9 cellular contexts compared by ENCODE assay signal in the genomic region with DNA sequence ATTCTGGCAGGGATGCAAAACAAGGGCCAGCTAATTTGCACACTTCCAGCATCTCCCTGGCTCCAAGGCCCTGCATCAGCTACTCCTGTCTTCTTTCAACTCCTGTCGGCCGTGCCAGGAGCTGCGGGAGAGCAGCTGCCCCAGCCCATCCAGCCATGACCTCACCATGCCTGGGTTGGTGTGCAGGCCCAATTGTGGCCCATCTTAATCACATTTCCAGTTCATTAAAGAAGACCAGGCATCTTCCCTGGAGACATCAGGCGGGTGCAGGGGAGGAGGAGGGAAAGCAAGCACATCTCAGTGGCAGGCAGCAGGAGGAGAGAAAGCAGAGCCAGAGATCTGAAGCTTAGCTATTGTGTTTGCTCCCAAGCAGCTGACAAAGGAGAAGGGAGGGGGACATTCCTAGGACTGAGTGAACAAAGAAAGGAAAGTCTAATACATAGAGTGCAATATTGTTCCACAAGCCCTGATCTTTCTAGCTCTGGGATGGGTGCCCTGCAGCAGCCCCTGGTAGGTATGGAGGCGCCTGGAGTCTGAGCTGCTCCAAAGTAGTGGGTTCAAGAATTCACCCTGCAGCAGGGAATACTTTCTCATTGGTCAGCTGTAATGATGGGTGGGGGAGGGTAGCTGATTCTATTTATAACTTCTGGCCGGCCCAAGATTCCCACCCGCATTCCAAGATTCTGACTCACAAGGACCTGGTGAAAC. TPM values are rescaled to one million over a fixed set of nuclear protein-coding genes. Genes with fewer than 3 reads are reported as not detected.
DNase-seq lines count a peak whose midpoint lies in the region; ATAC-seq and TF ChIP-seq lines count a peak whose summit lies in the region.
"Had no signal": no experiment of that assay in that cellular context is flagged by ENCODE, and none has a peak within 500 bp of the region (broad histone marks: within the 10 kb centered on the region; RNA-seq: fewer than 3 reads in every experiment).

No MANE protein-coding gene starts in this region.

- DNase-seq in MG63 (peak; percentile 87), endothelial cell (ENCODE audit: low spot score) (no peak), left lung (no peak), upper lobe of right lung (no peak), 8988T (no peak)
- DNase-seq in activated CD4-positive, alpha-beta T cell treated with anti-CD3 and anti-CD28 coated beads, Interleukin-2, amount 10 ng/mL, durations not matched to agents 24 days and 14 days = no peak
- DNase-seq: naive thymus-derived CD8-positive, alpha-beta T cell had no signal

- peaks cover 5% of the 10 kb centered on the region for H3K36me3 Mint-ChIP-seq in endothelial cell (ENCODE audit: low read depth, unreplicated experiment)
- H3K36me3 Mint-ChIP-seq in activated CD4-positive, alpha-beta T cell treated with anti-CD3 and anti-CD28 coated beads, Interleukin-2, amount 10 ng/mL, durations not matched to agents 24 days and 14 days (ENCODE audit: low read depth) = no peaks in the 10 kb centered on the region
- H3K36me3 Mint-ChIP-seq: activated naive CD8-positive, alpha-beta T cell; naive thymus-derived CD8-positive, alpha-beta T cell had no signal

- peak overlapping the region in 1 of 2 donors; percentile 13 for H3K27ac ChIP-seq in left lung
- H3K27ac ChIP-seq in upper lobe of right lung = no peak overlapping the region

- H3K4me1 ChIP-seq in left lung (peaks cover 14 to 21% of the 10 kb centered on the region in 2 donors), upper lobe of right lung (peaks cover 13% of the 10 kb centered on the region)

- TF ChIP-seq CTCF in endothelial cell (IDR thresholded peaks at IDR 0.05; ENCODE audit: unreplicated experiment) (no peak), left lung (IDR thresholded peaks at IDR 0.05) (no peak), upper lobe of right lung (IDR thresholded peaks at IDR 0.05) (no peak)

- H3K4me3 ChIP-seq in MG63 = no peak overlapping the region
- no peak overlapping the region for H3K4me3 ChIP-seq in left lung
- no peak overlapping the region for H3K4me3 ChIP-seq in upper lobe of right lung

- H3K36me3 ChIP-seq in MG63 = no peaks in the 10 kb centered on the region
- no peaks in the 10 kb centered on the region for H3K36me3 ChIP-seq in left lung
- H3K36me3 ChIP-seq in upper lobe of right lung = no peaks in the 10 kb centered on the region

- H3K4me1 Mint-ChIP-seq in endothelial cell (ENCODE audit: unreplicated experiment) = peaks cover 24% of the 10 kb centered on the region
- peaks cover 2% of the 10 kb centered on the region for H3K4me1 Mint-ChIP-seq in activated CD4-positive, alpha-beta T cell treated with anti-CD3 and anti-CD28 coated beads, Interleukin-2, amount 10 ng/mL, durations not matched to agents 24 days and 14 days

- ATAC-seq in left lung (peak; percentile 53), upper lobe of right lung (peak; percentile 40), GM18867 (IDR thresholded peaks at IDR 0.05; ENCODE audit: unreplicated experiment) (no peak)
- ATAC-seq: naive thymus-derived CD8-positive, alpha-beta T cell had no signal

- H3K9me3 ChIP-seq in MG63 = no peaks in the 10 kb centered on the region
- no peaks in the 10 kb centered on the region for H3K9me3 ChIP-seq in left lung
- H3K9me3 ChIP-seq in upper lobe of right lung = no peaks in the 10 kb centered on the region

- intact Hi-C loops in left lung (cut with DNase I) (no loop called here), upper lobe of right lung (cut with DNase I) (no loop called here)
- intact Hi-C loops in activated CD4-positive, alpha-beta T cell treated with anti-CD3 and anti-CD28 coated beads, Interleukin-2, amount 10 ng/mL, durations not matched to agents 24 days and 14 days (cut with micrococcal nuclease) = no loop called here

- H3K27me3 Mint-ChIP-seq in endothelial cell (ENCODE audit: unreplicated experiment) = peaks cover 8% of the 10 kb centered on the region
- H3K27me3 Mint-ChIP-seq in activated CD4-positive, alpha-beta T cell treated with anti-CD3 and anti-CD28 coated beads, Interleukin-2, amount 10 ng/mL, durations not matched to agents 24 days and 14 days = peaks cover 5% of the 10 kb centered on the region

- H3K27me3 ChIP-seq in MG63 (no peaks in the 10 kb centered on the region), left lung (no peaks in the 10 kb centered on the region), upper lobe of right lung (no peaks in the 10 kb centered on the region)

- no peaks in the 10 kb centered on the region for H3K9me3 Mint-ChIP-seq in endothelial cell (ENCODE audit: unreplicated experiment)
- H3K9me3 Mint-ChIP-seq in activated CD4-positive, alpha-beta T cell treated with anti-CD3 and anti-CD28 coated beads, Interleukin-2, amount 10 ng/mL, durations not matched to agents 24 days and 14 days = no peaks in the 10 kb centered on the region
- H3K9me3 Mint-ChIP-seq: naive thymus-derived CD8-positive, alpha-beta T cell had no signal

- H3K27ac Mint-ChIP-seq in endothelial cell (ENCODE audit: unreplicated experiment) = peak overlapping the region; percentile 92
- no peak overlapping the region for H3K27ac Mint-ChIP-seq in activated CD4-positive, alpha-beta T cell treated with anti-CD3 and anti-CD28 coated beads, Interleukin-2, amount 10 ng/mL, durations not matched to agents 24 days and 14 days
- H3K27ac Mint-ChIP-seq: activated naive CD8-positive, alpha-beta T cell; naive thymus-derived CD8-positive, alpha-beta T cell had no signal

- peak overlapping the region; percentile 31 for H3K4me3 Mint-ChIP-seq in endothelial cell (ENCODE audit: unreplicated experiment)
- H3K4me3 Mint-ChIP-seq in activated CD4-positive, alpha-beta T cell treated with anti-CD3 and anti-CD28 coated beads, Interleukin-2, amount 10 ng/mL, durations not matched to agents 24 days and 14 days = no peak overlapping the region
- H3K4me3 Mint-ChIP-seq: activated naive CD8-positive, alpha-beta T cell; naive thymus-derived CD8-positive, alpha-beta T cell had no signal

RNA-seq across cellular contexts. Expression of a gene that starts 40.1 kb away (rescaled TPM):
- total RNA-seq in MG63 (2014; rRNA removed; shearing (Covaris generic); ENCODE audit: low replicate concordance) = 0.03 and 0.12 TPM in 2 replicates
- 56.0 TPM for total RNA-seq in endothelial cell (ENCODE audit: unreplicated experiment)
- 100 to 1,000 TPM; 254 to 401 TPM for total RNA-seq in left lung
- 729 TPM for total RNA-seq in upper lobe of right lung
- total RNA-seq in activated CD4-positive, alpha-beta T cell treated with anti-CD3 and anti-CD28 coated beads, Interleukin-2, amount 10 ng/mL, durations not matched to agents 24 days and 14 days = 0.09 TPM in 1 of 2 replicates, not detected in the other

Comparison
In these comparisons a context has a peak if more than half of its experiments do, and no peak if none do; other contexts are left out.
1. RNA of a gene that starts 40.1 kb away (total RNA-seq): 729 TPM in upper lobe of right lung (single experiment), 254 to 401 TPM in left lung and 56.0 TPM in endothelial cell (single experiment); 0.09 TPM in activated CD4-positive, alpha-beta T cell treated with anti-CD3 and anti-CD28 coated beads, Interleukin-2, amount 10 ng/mL, durations not matched to agents 24 days and 14 days and 0.03 to 0.12 TPM in MG63; every median in the first group is over 10 times any median in the second.